ENCODE assay signal across 22 cellular contexts in the genomic region with DNA sequence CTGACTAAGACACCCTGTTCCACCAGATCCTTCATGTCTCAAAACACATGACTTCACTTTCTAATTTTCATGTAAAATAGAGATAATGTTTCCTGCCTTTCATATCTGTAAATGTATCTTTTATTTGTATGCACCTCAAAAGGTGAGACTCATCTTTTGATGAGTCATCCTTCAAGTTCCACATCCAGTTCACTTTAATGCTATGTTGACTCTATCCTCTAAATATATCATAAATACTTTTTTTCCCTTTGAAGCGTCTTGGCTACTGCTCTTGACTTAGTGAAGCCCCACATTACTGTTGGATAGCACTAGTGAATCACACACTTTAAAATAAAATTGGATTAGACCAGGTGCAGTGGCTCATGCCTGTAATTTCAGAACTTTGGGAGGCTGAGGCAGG.
"Had no signal": no experiment of that assay in that cellular context is flagged by ENCODE, and none has a peak within 500 bp of the region (broad histone marks: within the 10 kb centered on the region; RNA-seq: fewer than 3 reads in every experiment).

No MANE protein-coding gene starts in this region.

- H3K36me3 ChIP-seq: MG63, SJCRH30 had no signal

- DNase-seq: IMR-90, Karpas-422, KG1, MG63, NCI-H1092, NCI-H1105 treated with DMSO at 0.1 percent for 48 hours, NCI-H1436, NCI-H187, NCI-H2029, NCI-H2081 treated with DMSO at 0.1 percent for 48 hours, NCI-H2171, NCI-H226, NCI-H446, NCI-H510A, NCI-H524 treated with DMSO at 0.1 percent for 48 hours, NCI-H69, NCI-H774, SHP77, SJCRH30, T-cell had no signal

- ATAC-seq: Panc1, T-cell had no signal

- H3K27me3 ChIP-seq: MG63, SJCRH30 had no signal

- H3K27ac ChIP-seq: RWPE1, SJCRH30 had no signal

- H3K4me3 ChIP-seq: MG63, SJCRH30 had no signal

- H3K9me3 ChIP-seq: MG63, SJCRH30 had no signal
